ENCODE assay signal across 18 cellular contexts in the genomic region with DNA sequence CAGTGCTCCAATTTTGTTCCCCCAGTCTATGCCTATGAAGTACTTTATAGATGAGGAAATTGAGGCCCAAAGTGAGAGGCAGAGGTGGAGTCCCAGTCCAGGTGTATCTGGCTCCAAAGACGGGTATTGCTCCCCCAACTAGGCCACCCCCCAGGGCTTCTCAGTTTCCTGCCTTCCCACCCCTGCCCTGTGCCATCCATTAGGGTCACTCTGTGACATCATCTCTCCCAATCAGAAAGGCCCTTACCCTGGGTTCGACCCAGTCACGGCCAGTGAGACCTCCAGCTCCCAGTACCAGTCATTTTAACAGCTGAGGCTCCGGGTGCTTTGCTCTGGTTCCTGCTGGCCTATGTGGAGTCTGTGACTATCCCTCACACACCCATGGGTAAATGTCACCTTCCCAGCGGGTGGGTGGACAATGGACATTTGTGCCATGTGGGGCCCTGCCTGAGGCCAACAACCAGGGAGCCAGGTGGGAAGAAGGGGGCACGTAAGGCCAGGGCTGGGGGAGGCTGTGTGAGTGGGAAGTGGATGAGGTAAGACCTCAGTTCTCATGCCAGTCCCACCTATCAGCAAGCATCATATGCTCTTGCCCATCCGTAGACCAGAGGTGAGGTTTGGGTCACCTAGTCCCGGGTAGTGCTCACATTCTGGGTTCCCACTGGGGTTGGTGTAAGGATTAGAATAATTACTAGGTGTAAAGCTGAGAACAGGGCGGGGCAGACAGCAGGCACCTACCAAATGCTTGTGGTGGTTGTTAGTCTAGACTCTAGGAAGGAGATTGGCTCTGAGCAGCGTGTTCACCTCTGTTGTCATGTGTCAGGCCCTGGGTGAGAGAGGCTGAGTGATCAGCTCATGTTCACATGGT.
A peak's percentile ranks its signal among the peaks of the same experiment; 100 is the strongest.
DNase-seq lines count a peak whose midpoint lies in the region; ATAC-seq and TF ChIP-seq lines count a peak whose summit lies in the region.
"Had no signal": no experiment of that assay in that cellular context is flagged by ENCODE, and none has a peak within 500 bp of the region (broad histone marks: within the 10 kb centered on the region; RNA-seq: fewer than 3 reads in every experiment).

No MANE protein-coding gene starts in this region.

- H3K4me3 Mint-ChIP-seq in H9, result no peak overlapping the region

- no peak overlapping the region for H3K18ac ChIP-seq in H9 (ENCODE audit: insufficient read length, low read depth, low read length)

- DNase-seq in SW480 (ENCODE audit: low spot score), result peak; percentile 18
- DNase-seq in left colon, result no peak
- DNase-seq in upper lobe of right lung, result peak; percentile 33
- no peak for DNase-seq in thyroid gland
- no peak for DNase-seq in SKM-1 (lab: John Stamatoyannopoulos, UW; ENCODE audit: unreplicated experiment)
- no peak for DNase-seq in H9
- DNase-seq: BE2C, EL, MG63, NCI-H1417 treated with DMSO at 0.1 percent for 48 hours, NCI-H187, NCI-H510A, NCI-H748 treated with DMSO at 0.1 percent for 48 hours had no signal

- H3K4me1 ChIP-seq in HEK293 (ENCODE audit: control insufficient read depth, insufficient read depth, low read length), result 0 out of 2 replicates have a peak, but pooled peaks cover 2% of the 10 kb centered on the region
- no peaks in the 10 kb centered on the region for H3K4me1 ChIP-seq in upper lobe of right lung
- no peaks in the 10 kb centered on the region for H3K4me1 ChIP-seq in thyroid gland
- H3K4me1 ChIP-seq in H9 (ENCODE audit: insufficient read depth, low read length), result no peaks in the 10 kb centered on the region
- H3K4me1 ChIP-seq: BE2C had no signal

- H3K27ac ChIP-seq in HEK293 (ENCODE audit: extremely low read depth, low read depth, low read length) (no peak overlapping the region), upper lobe of right lung (no peak overlapping the region), thyroid gland (no peak overlapping the region), H9 (ENCODE audit: insufficient read length, low read depth, low read length) (no peak overlapping the region)

- CTCF ChIA-PET in HEK293 (lab: Yijun Ruan, JAX), result no interaction called here

- no peaks in the 10 kb centered on the region for H4K20me1 ChIP-seq in H9 (ENCODE audit: control insufficient read depth, insufficient read depth, insufficient read length)

- no peak overlapping the region for H2BK5ac ChIP-seq in H9 (ENCODE audit: insufficient read length, low read length)

- no peak overlapping the region for H3K23ac ChIP-seq in H9 (ENCODE audit: insufficient read length, low read depth, low read length)

- H3K9ac ChIP-seq in H9 (ENCODE audit: extremely low read depth, insufficient read length, low read length), result no peak overlapping the region

- no peak overlapping the region for H2BK15ac ChIP-seq in H9 (ENCODE audit: low read depth, low read length)

- no peaks in the 10 kb centered on the region for H3K79me1 ChIP-seq in H9 (ENCODE audit: insufficient read depth, low read depth, low read length, poor library complexity, severe bottlenecking)

- H3K36me3 Mint-ChIP-seq in H9 (ENCODE audit: insufficient read depth in 1 of 3, low read depth in 3 of 3), result peaks cover 4 to 6% (median 5%) of the 10 kb centered on the region in 3 experiments

- H3K79me2 ChIP-seq in H9 (ENCODE audit: insufficient read depth, low read length), result no peaks in the 10 kb centered on the region

- no peak overlapping the region for H3K27ac Mint-ChIP-seq in H9

- no peak overlapping the region for H2BK12ac ChIP-seq in H9 (ENCODE audit: insufficient read length, low read depth, low read length)

- WGBS in thyroid gland, 2 donors, result 82 to 83% methylated on average over 10 of the region's 10 CpGs
- no CpG with 5 or more reads among the region's 10 CpGs for WGBS in H9 (ENCODE audit: extremely low coverage, insufficient read length, low lambda C conversion rate)

- no peak overlapping the region for H2AK5ac ChIP-seq in H9 (ENCODE audit: insufficient read length, low read length)

- H2AFZ ChIP-seq in H9 (ENCODE audit: low read length), result no peak overlapping the region

- H3K36me3 ChIP-seq in HEK293 (ENCODE audit: control insufficient read depth in 2 of 2, insufficient read depth in 1 of 2, low read length in 2 of 2) (no peaks in the 10 kb centered on the region), upper lobe of right lung (no peaks in the 10 kb centered on the region), thyroid gland (no peaks in the 10 kb centered on the region)
- H3K36me3 ChIP-seq: BE2C, MG63 had no signal

- TF ChIP-seq CTCF in HEK293 (tag by site-specific recombination; IDR thresholded peaks at IDR 0.05), result no peak
- TF ChIP-seq CTCF in upper lobe of right lung (IDR thresholded peaks at IDR 0.05), result no peak
- no peak for TF ChIP-seq CTCF in thyroid gland (IDR thresholded peaks at IDR 0.05)
- TF ChIP-seq CTCF in H9 (conservative IDR thresholded peaks at IDR 0.05), result no peak

- TF ChIP-seq POLR2A in thyroid gland (IDR thresholded peaks at IDR 0.05), result no peak

- H3K9me3 Mint-ChIP-seq in H9, result peaks cover 4 to 17% of the 10 kb centered on the region in 2 experiments

- H3K4ac ChIP-seq in H9 (ENCODE audit: low read depth, low read length), result no peak overlapping the region

- no peak overlapping the region for H4K91ac ChIP-seq in H9 (ENCODE audit: insufficient read length, low read depth, low read length)

- H2BK120ac ChIP-seq in H9 (ENCODE audit: low read depth, low read length, poor library complexity, severe bottlenecking), result no peak overlapping the region

- H3K4me3 ChIP-seq in HEK293 (ENCODE audit: low read depth, low read length) (no peak overlapping the region), upper lobe of right lung (no peak overlapping the region), thyroid gland (replicated peaks in 1 of 3) (no peak overlapping the region)
- H3K4me3 ChIP-seq: K562, MG63 had no signal

- no peaks in the 10 kb centered on the region for H3K9me3 ChIP-seq in HEK293 (ENCODE audit: control insufficient read depth, insufficient read depth, low read depth, low read length)
- no peaks in the 10 kb centered on the region for H3K9me3 ChIP-seq in upper lobe of right lung
- no peaks in the 10 kb centered on the region for H3K9me3 ChIP-seq in thyroid gland
- peaks cover under 1% of the 10 kb centered on the region for H3K9me3 ChIP-seq in H9 (ENCODE audit: control insufficient read depth, low read depth, low read length)
- H3K9me3 ChIP-seq: BE2C had no signal

- no peak overlapping the region for H4K5ac ChIP-seq in H9 (ENCODE audit: insufficient read length, low read depth, low read length)

- H3K4me1 Mint-ChIP-seq in H9, result peaks cover 7 to 12% of the 10 kb centered on the region in 2 experiments; a peak in 2 of 4 replicates

- H3K27me3 Mint-ChIP-seq in H9 (ENCODE audit: low read depth), result peaks cover 1% of the 10 kb centered on the region; the same call in 1 of the 2 replicates

- H4K8ac ChIP-seq in H9 (replicated peaks; ENCODE audit: insufficient read length, low read depth, low read length), result no peak overlapping the region

- no peak overlapping the region for H2BK20ac ChIP-seq in H9 (ENCODE audit: low read depth, low read length, poor library complexity, severe bottlenecking)

- H3T11ph ChIP-seq in H9 (ENCODE audit: low read length), result no peak overlapping the region

- ATAC-seq in left colon (peak; percentile 11), upper lobe of right lung (no peak)
- ATAC-seq: HepG2, K562, Panc1, SK-N-SH treated with all-trans-retinoic acid at 6 μM for 48 hours had no signal

- H3K14ac ChIP-seq in H9 (ENCODE audit: insufficient read depth, low read length), result no peak overlapping the region; the same call in 1 of the 2 replicates

- no peaks in the 10 kb centered on the region for H3K23me2 ChIP-seq in H9 (ENCODE audit: insufficient read length, low read depth, low read length, poor library complexity, severe bottlenecking)

- intact Hi-C loops in left colon (cut with DNase I, micrococcal nuclease) (no loop called here), upper lobe of right lung (cut with DNase I) (no loop called here), thyroid gland (cut with DNase I) (no loop called here)

- POLR2A ChIA-PET in HEK293 (lab: Yijun Ruan, JAX), result no interaction called here

- H3K56ac ChIP-seq in H9 (ENCODE audit: insufficient read length, low read depth, low read length), result no peak overlapping the region

- no peak overlapping the region for H3K4me2 ChIP-seq in H9 (ENCODE audit: insufficient read depth, insufficient read length, low read length)

- H3K27me3 ChIP-seq in upper lobe of right lung (peaks cover 15% of the 10 kb centered on the region), thyroid gland (no peaks in the 10 kb centered on the region), H9 (ENCODE audit: insufficient read depth, low read length) (no peaks in the 10 kb centered on the region)
- H3K27me3 ChIP-seq: BE2C, MG63 had no signal

TF ChIP-seq in HEK293, 187 proteins besides CTCF, POLR2A, EP300 and RAD21:
- TF ChIP-seq ZFHX2 (tag by site-specific recombination; conservative IDR thresholded peaks at IDR 0.05) (peak; percentile 94), ZNF707 (tag by site-specific recombination; IDR thresholded peaks at IDR 0.05) (no peak), EGR2 (tag by site-specific recombination; IDR thresholded peaks at IDR 0.05; ENCODE audit: low read depth) (peak; percentile 97), ZBTB21 (tag by site-specific recombination; IDR thresholded peaks at IDR 0.05) (no peak), ZNF596 (tag by site-specific recombination; IDR thresholded peaks at IDR 0.05) (no peak)
- TF ChIP-seq, protein P1, sequence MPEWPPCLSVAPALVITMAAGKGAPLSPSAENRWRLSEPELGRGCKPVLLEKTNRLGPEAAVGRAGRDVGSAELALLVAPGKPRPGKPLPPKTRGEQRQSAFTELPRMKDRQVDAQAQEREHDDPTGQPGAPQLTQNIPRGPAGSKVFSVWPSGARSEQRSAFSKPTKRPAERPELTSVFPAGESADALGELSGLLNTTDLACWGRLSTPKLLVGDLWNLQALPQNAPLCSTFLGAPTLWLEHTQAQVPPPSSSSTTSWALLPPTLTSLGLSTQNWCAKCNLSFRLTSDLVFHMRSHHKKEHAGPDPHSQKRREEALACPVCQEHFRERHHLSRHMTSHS (tag by site-specific recombination; IDR thresholded peaks at IDR 0.05), result no peak
- TF ChIP-seq, protein P2, sequence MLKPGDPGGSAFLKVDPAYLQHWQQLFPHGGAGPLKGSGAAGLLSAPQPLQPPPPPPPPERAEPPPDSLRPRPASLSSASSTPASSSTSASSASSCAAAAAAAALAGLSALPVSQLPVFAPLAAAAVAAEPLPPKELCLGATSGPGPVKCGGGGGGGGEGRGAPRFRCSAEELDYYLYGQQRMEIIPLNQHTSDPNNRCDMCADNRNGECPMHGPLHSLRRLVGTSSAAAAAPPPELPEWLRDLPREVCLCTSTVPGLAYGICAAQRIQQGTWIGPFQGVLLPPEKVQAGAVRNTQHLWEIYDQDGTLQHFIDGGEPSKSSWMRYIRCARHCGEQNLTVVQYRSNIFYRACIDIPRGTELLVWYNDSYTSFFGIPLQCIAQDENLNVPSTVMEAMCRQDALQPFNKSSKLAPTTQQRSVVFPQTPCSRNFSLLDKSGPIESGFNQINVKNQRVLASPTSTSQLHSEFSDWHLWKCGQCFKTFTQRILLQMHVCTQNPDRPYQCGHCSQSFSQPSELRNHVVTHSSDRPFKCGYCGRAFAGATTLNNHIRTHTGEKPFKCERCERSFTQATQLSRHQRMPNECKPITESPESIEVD (tag by site-specific recombination; IDR thresholded peaks at IDR 0.05), result no peak

Comparison
In these comparisons a context has a peak if more than half of its experiments do, and no peak if none do; other contexts are left out.
1. DNase-seq: peak in SW480 (single experiment) and upper lobe of right lung (single experiment); none in left colon (0 of 2), thyroid gland (0 of 2), SKM-1 (single experiment) and H9 (single experiment).